Comparison of ENCODE assay signal across 1 cellular context in genomic region chr5:59385700-59386099, GRCh38.
TF ChIP-seq lines count a peak whose summit lies in the region.

No MANE protein-coding gene starts in this region.

TF ChIP-seq in GM23338, 12 proteins besides CTCF, POLR2A, EP300 and RAD21 (continued from another document):
- TF ChIP-seq, protein P1, sequence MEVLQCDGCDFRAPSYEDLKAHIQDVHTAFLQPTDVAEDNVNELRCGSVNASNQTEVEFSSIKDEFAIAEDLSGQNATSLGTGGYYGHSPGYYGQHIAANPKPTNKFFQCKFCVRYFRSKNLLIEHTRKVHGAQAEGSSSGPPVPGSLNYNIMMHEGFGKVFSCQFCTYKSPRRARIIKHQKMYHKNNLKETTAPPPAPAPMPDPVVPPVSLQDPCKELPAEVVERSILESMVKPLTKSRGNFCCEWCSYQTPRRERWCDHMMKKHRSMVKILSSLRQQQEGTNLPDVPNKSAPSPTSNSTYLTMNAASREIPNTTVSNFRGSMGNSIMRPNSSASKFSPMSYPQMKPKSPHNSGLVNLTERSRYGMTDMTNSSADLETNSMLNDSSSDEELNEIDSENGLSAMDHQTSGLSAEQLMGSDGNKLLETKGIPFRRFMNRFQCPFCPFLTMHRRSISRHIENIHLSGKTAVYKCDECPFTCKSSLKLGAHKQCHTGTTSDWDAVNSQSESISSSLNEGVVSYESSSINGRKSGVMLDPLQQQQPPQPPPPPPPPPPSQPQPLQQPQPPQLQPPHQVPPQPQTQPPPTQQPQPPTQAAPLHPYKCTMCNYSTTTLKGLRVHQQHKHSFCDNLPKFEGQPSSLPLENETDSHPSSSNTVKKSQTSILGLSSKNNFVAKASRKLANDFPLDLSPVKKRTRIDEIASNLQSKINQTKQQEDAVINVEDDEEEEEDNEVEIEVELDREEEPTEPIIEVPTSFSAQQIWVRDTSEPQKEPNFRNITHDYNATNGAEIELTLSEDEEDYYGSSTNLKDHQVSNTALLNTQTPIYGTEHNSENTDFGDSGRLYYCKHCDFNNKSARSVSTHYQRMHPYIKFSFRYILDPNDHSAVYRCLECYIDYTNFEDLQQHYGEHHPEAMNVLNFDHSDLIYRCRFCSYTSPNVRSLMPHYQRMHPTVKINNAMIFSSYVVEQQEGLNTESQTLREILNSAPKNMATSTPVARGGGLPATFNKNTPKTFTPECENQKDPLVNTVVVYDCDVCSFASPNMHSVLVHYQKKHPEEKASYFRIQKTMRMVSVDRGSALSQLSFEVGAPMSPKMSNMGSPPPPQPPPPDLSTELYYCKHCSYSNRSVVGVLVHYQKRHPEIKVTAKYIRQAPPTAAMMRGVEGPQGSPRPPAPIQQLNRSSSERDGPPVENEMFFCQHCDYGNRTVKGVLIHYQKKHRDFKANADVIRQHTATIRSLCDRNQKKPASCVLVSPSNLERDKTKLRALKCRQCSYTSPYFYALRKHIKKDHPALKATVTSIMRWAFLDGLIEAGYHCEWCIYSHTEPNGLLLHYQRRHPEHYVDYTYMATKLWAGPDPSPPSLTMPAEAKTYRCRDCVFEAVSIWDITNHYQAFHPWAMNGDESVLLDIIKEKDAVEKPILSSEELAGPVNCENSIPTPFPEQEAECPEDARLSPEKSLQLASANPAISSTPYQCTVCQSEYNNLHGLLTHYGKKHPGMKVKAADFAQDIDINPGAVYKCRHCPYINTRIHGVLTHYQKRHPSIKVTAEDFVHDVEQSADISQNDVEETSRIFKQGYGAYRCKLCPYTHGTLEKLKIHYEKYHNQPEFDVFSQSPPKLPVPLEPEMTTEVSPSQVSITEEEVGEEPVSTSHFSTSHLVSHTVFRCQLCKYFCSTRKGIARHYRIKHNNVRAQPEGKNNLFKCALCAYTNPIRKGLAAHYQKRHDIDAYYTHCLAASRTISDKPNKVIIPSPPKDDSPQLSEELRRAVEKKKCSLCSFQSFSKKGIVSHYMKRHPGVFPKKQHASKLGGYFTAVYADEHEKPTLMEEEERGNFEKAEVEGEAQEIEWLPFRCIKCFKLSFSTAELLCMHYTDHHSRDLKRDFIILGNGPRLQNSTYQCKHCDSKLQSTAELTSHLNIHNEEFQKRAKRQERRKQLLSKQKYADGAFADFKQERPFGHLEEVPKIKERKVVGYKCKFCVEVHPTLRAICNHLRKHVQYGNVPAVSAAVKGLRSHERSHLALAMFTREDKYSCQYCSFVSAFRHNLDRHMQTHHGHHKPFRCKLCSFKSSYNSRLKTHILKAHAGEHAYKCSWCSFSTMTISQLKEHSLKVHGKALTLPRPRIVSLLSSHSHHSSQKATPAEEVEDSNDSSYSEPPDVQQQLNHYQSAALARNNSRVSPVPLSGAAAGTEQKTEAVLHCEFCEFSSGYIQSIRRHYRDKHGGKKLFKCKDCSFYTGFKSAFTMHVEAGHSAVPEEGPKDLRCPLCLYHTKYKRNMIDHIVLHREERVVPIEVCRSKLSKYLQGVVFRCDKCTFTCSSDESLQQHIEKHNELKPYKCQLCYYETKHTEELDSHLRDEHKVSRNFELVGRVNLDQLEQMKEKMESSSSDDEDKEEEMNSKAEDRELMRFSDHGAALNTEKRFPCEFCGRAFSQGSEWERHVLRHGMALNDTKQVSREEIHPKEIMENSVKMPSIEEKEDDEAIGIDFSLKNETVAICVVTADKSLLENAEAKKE (CRISPR knock-in tag; IDR thresholded peaks at IDR 0.05): no peak
- TF ChIP-seq EZH2 (IDR thresholded peaks at IDR 0.05; ENCODE audit: low read depth, unreplicated experiment) (no peak), ZNF331 (CRISPR knock-in tag; IDR thresholded peaks at IDR 0.05; ENCODE audit: low read depth) (no peak)
TF ChIP-seq in GM23338: peak in this region for 0.
